In genomic region chr7:44063894-44064651, GRCh38 we compare ENCODE assay signal across 12 cellular contexts. TPM values are rescaled to one million over a fixed set of nuclear protein-coding genes. Genes with fewer than 3 reads are reported as not detected.
DNase-seq lines count a peak whose midpoint lies in the region; ATAC-seq and TF ChIP-seq lines count a peak whose summit lies in the region.
"Had no signal": no experiment of that assay in that cellular context is flagged by ENCODE, and none has a peak within 500 bp of the region (broad histone marks: within the 10 kb centered on the region; RNA-seq: fewer than 3 reads in every experiment).

No MANE protein-coding gene starts in this region.

- H3K27me3 Mint-ChIP-seq in brain = no peaks in the 10 kb centered on the region
- no peaks in the 10 kb centered on the region for H3K27me3 Mint-ChIP-seq in osteocyte (ENCODE audit: unreplicated experiment)
- H3K27me3 Mint-ChIP-seq: stimulated activated naive CD8-positive, alpha-beta T cell treated with anti-CD3 and anti-CD28 coated beads, Interleukin-15, amount 100 ng/mL, for 72 hours had no signal

- peak overlapping the region in 2 of 5 experiments; percentile 45 to 62 for H3K27ac Mint-ChIP-seq in brain
- H3K27ac Mint-ChIP-seq in osteocyte (ENCODE audit: unreplicated experiment) = no peak overlapping the region

- ATAC-seq in GM18909 (IDR thresholded peaks at IDR 0.05; ENCODE audit: poor library complexity, unreplicated experiment) = no peak
- ATAC-seq: stimulated activated naive CD8-positive, alpha-beta T cell treated with anti-CD3 and anti-CD28 coated beads, Interleukin-15, amount 100 ng/mL, for 72 hours had no signal

- H3K36me3 Mint-ChIP-seq in brain (peaks cover 13% of the 10 kb centered on the region), osteocyte (ENCODE audit: unreplicated experiment) (peaks cover 14% of the 10 kb centered on the region)

- no peak for TF ChIP-seq EP300 in transverse colon (IDR thresholded peaks at IDR 0.05; ENCODE audit: low read depth)

- no peak for TF ChIP-seq CTCF in brain (conservative IDR thresholded peaks at IDR 0.05)
- TF ChIP-seq CTCF in transverse colon (IDR thresholded peaks at IDR 0.05) = no peak
- TF ChIP-seq CTCF in osteocyte (IDR thresholded peaks at IDR 0.05) = no peak

- H3K4me3 ChIP-seq in transverse colon = no peak overlapping the region

- DNase-seq in activated effector memory CD4-positive, alpha-beta T cell treated with anti-CD3 and anti-CD28 coated beads, Interleukin-2, amount 50 U/mL, for 16 hours = peak; percentile 57
- no peak for DNase-seq in activated effector memory CD4-positive, alpha-beta T cell treated with Interleukin-2 at 50 U/mL for 16 hours
- DNase-seq in islet precursor cell = peak; percentile 56
- peak; percentile 8 for DNase-seq in transverse colon
- DNase-seq in osteocyte (ENCODE audit: extremely low spot score, unreplicated experiment) = no peak
- DNase-seq in NCI-H2029 (lab: John Stamatoyannopoulos, UW) = no peak
- DNase-seq: NCI-H446; stimulated activated CD4-positive, alpha-beta T cell treated with anti-CD3 and anti-CD28 coated beads, Interleukin-2, amount 100 ng/mL, for 24 hours; stimulated activated naive CD8-positive, alpha-beta T cell treated with anti-CD3 and anti-CD28 coated beads, Interleukin-15, amount 100 ng/mL, for 72 hours had no signal

- H3K27me3 ChIP-seq in transverse colon = no peaks in the 10 kb centered on the region

- H3K27ac ChIP-seq in transverse colon = no peak overlapping the region

- H3K4me3 Mint-ChIP-seq in brain = peak overlapping the region in 3 of 5 experiments; percentile 18 to 27 (median 26)
- H3K4me3 Mint-ChIP-seq in osteocyte (ENCODE audit: unreplicated experiment) = no peak overlapping the region
- H3K4me3 Mint-ChIP-seq: stimulated activated naive CD8-positive, alpha-beta T cell treated with anti-CD3 and anti-CD28 coated beads, Interleukin-15, amount 100 ng/mL, for 72 hours had no signal

- intact Hi-C loops in transverse colon (cut with DNase I; ENCODE audit: low total_unique reads) = no loop called here

- H3K4me1 ChIP-seq in transverse colon = peaks cover 16 to 20% (median 18%) of the 10 kb centered on the region in 4 donors

- in situ Hi-C loops in transverse colon (cut with MboI; ENCODE audit: low pct_ligation_motif_present in 1 of 4, low pct_unique_long_range_greater_than_20kb in 1 of 4, low sequenced_read_pairs in 3 of 4) = no loop called here

- peaks cover 0 to 25% (median 9%) of the 10 kb centered on the region in 4 donors for H3K36me3 ChIP-seq in transverse colon

- H3K9me3 ChIP-seq in transverse colon = no peaks in the 10 kb centered on the region

- H3K9me3 Mint-ChIP-seq in brain (no peaks in the 10 kb centered on the region), osteocyte (ENCODE audit: unreplicated experiment) (no peaks in the 10 kb centered on the region)
- H3K9me3 Mint-ChIP-seq: stimulated activated naive CD8-positive, alpha-beta T cell treated with anti-CD3 and anti-CD28 coated beads, Interleukin-15, amount 100 ng/mL, for 72 hours had no signal

- TF ChIP-seq POLR2A in transverse colon (IDR thresholded peaks at IDR 0.05) = no peak

- WGBS in transverse colon (ENCODE audit: low coverage in 1 of 2), 2 donors = 42 to 43% methylated on average over 3 to 16 of the region's 16 CpGs

- H3K4me1 Mint-ChIP-seq in brain (peaks cover 21% of the 10 kb centered on the region), osteocyte (ENCODE audit: unreplicated experiment) (peaks cover 3% of the 10 kb centered on the region)

RNA-seq across cellular contexts. Expression of gene PGAM2, which starts 1.3 kb away (rescaled TPM):
- polyA plus RNA-seq in brain (ENCODE audit: insufficient read depth, low read depth, low replicate concordance) = 141 TPM
- total RNA-seq in transverse colon (1 to 10 TPM in 1 of 4 donors, not detected in 3; 9.7 TPM), osteocyte (0.97 TPM in 1 of 2 replicates, not detected in the other)
- total RNA-seq: SK-MEL-5 had no signal

RNA-seq across cellular contexts. Expression of gene POLM, which starts 18.3 kb away (rescaled TPM):
- polyA plus RNA-seq in brain (ENCODE audit: insufficient read depth, low read depth, low replicate concordance) = 9.1 TPM
- 100 to 1,000 TPM in 2 of 4 donors, 10 to 100 TPM in 2; 54.3 to 340 (median 81.1) TPM for total RNA-seq in transverse colon
- 29.3 and 31.9 TPM in 2 replicates for total RNA-seq in osteocyte

RNA-seq across cellular contexts. Expression of gene DBNL, which starts 19.6 kb away (rescaled TPM):
- 115 TPM for polyA plus RNA-seq in brain (ENCODE audit: insufficient read depth, low read depth, low replicate concordance)
- total RNA-seq in transverse colon = 100 to 1,000 TPM in 3 of 4 donors, 10 to 100 TPM in 1; 97.5 to 184 (median 137) TPM
- 94.5 and 106 TPM in 2 replicates for total RNA-seq in osteocyte

RNA-seq across cellular contexts. Expression of gene AEBP1, which starts 40.1 kb away (rescaled TPM):
- polyA plus RNA-seq in brain (ENCODE audit: insufficient read depth, low read depth, low replicate concordance) = 35.2 TPM
- total RNA-seq in transverse colon (100 to 1,000 TPM in 1 of 4 donors, 10 to 100 TPM in 3; 33.9 to 151 (median 89.0) TPM), osteocyte (781 and 794 TPM in 2 replicates)
- total RNA-seq: SK-MEL-5 had no signal

RNA-seq across cellular contexts. Expression of gene POLD2, which starts 59.3 kb away (rescaled TPM):
- 162 TPM for polyA plus RNA-seq in brain (ENCODE audit: insufficient read depth, low read depth, low replicate concordance)
- total RNA-seq in transverse colon (10 to 100 TPM; 20.1 to 32.7 (median 22.7) TPM), osteocyte (59.2 and 63.0 TPM in 2 replicates)

Comparison
In these comparisons a context has a peak if more than half of its experiments do, and no peak if none do; other contexts are left out.
1. DNase-seq: peak in activated effector memory CD4-positive, alpha-beta T cell treated with anti-CD3 and anti-CD28 coated beads, Interleukin-2, amount 50 U/mL, for 16 hours (single experiment), islet precursor cell (single experiment) and transverse colon (single experiment); none in activated effector memory CD4-positive, alpha-beta T cell treated with Interleukin-2 at 50 U/mL for 16 hours (single experiment), osteocyte (single experiment) and NCI-H2029 (single experiment).